ENCODE assay signal across 1 cellular context in genomic region chr21:44592446-44593365, GRCh38.
TF ChIP-seq lines count a peak whose summit lies in the region.

A gene with protein sequence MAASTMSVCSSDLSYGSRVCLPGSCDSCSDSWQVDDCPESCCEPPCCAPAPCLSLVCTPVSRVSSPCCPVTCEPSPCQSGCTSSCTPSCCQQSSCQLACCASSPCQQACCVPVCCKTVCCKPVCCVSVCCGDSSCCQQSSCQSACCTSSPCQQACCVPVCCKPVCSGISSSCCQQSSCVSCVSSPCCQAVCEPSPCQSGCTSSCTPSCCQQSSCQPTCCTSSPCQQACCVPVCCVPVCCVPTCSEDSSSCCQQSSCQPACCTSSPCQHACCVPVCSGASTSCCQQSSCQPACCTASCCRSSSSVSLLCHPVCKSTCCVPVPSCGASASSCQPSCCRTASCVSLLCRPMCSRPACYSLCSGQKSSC (minus strand): TSS chr21:44592505. CDS start chr21:44592484, 21 bp downstream.

TF ChIP-seq in GM23338, 12 proteins besides CTCF, POLR2A, EP300 and RAD21 (continued from another document):
- TF ChIP-seq REST (IDR thresholded peaks at IDR 0.05; ENCODE audit: unreplicated experiment) (no peak), CREB1 (CRISPR knock-in tag; IDR thresholded peaks at IDR 0.05; ENCODE audit: low read depth) (no peak), ZNF114 (CRISPR knock-in tag; IDR thresholded peaks at IDR 0.05) (no peak), NANOG (IDR thresholded peaks at IDR 0.05; ENCODE audit: borderline replicate concordance) (no peak), ZNF331 (CRISPR knock-in tag; IDR thresholded peaks at IDR 0.05; ENCODE audit: low read depth) (no peak), POLR2AphosphoS5 (IDR thresholded peaks at IDR 0.05; ENCODE audit: low read depth) (no peak), EZH2phosphoT487 (IDR thresholded peaks at IDR 0.05; ENCODE audit: unreplicated experiment) (no peak), JUNB (IDR thresholded peaks at IDR 0.05; ENCODE audit: unreplicated experiment) (no peak), STAT1 (IDR thresholded peaks at IDR 0.05; ENCODE audit: unreplicated experiment) (no peak), ZNF462 (CRISPR knock-in tag; IDR thresholded peaks at IDR 0.05) (no peak)
- TF ChIP-seq, protein P1, sequence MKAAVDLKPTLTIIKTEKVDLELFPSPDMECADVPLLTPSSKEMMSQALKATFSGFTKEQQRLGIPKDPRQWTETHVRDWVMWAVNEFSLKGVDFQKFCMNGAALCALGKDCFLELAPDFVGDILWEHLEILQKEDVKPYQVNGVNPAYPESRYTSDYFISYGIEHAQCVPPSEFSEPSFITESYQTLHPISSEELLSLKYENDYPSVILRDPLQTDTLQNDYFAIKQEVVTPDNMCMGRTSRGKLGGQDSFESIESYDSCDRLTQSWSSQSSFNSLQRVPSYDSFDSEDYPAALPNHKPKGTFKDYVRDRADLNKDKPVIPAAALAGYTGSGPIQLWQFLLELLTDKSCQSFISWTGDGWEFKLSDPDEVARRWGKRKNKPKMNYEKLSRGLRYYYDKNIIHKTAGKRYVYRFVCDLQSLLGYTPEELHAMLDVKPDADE (IDR thresholded peaks at IDR 0.05): no peak
